Comparison of ENCODE assay signal across 26 cellular contexts in genomic region chr16:57126412-57126811, GRCh38. TPM values are rescaled to one million over a fixed set of nuclear protein-coding genes. Genes with fewer than 3 reads are reported as not detected.
A peak's percentile ranks its signal among the peaks of the same experiment; 100 is the strongest.
DNase-seq lines count a peak whose midpoint lies in the region; ATAC-seq and TF ChIP-seq lines count a peak whose summit lies in the region.
"Had no signal": no experiment of that assay in that cellular context is flagged by ENCODE, and none has a peak within 500 bp of the region (broad histone marks: within the 10 kb centered on the region; RNA-seq: fewer than 3 reads in every experiment).

No MANE protein-coding gene starts in this region.

- H3K4me1 ChIP-seq in CD8-positive, alpha-beta T cell (ENCODE audit: insufficient read depth, low read length): peaks cover 78% of the 10 kb centered on the region
- H3K4me1 ChIP-seq: foreskin keratinocyte, vagina had no signal

- peaks cover 3% of the 10 kb centered on the region for H3K9me3 Mint-ChIP-seq in activated CD4-positive, alpha-beta T cell treated with anti-CD3 and anti-CD28 coated beads, Interleukin-2, amount 10 ng/mL, durations not matched to agents 7 days and 5 days
- H3K9me3 Mint-ChIP-seq in CD8-positive, alpha-beta T cell: no peaks in the 10 kb centered on the region
- no peaks in the 10 kb centered on the region for H3K9me3 Mint-ChIP-seq in activated naive CD8-positive, alpha-beta T cell treated with anti-CD3 and anti-CD28 coated beads for 36 hours
- no peaks in the 10 kb centered on the region for H3K9me3 Mint-ChIP-seq in memory B cell
- H3K9me3 Mint-ChIP-seq: activated T-cell treated with anti-CD3 and anti-CD28 coated beads, Interleukin-2, amount 50 U/mL, for 4 hours; IgD-negative memory B cell; naive B cell; stimulated activated memory B cell treated with anti-CD40 and anti-IgM and Interleukin-4, amounts not matched to agents 10 μg/mL and 1 μg/mL and 100 μg/mL, for 72 hours had no signal

- H3K27me3 ChIP-seq in CD8-positive, alpha-beta T cell (ENCODE audit: insufficient read depth, low read length): no peaks in the 10 kb centered on the region
- H3K27me3 ChIP-seq: foreskin keratinocyte, left lung, vagina had no signal

- no peak overlapping the region for H3K4me3 Mint-ChIP-seq in activated CD4-positive, alpha-beta T cell treated with anti-CD3 and anti-CD28 coated beads, Interleukin-2, amount 10 ng/mL, durations not matched to agents 7 days and 5 days
- no peak overlapping the region for H3K4me3 Mint-ChIP-seq in CD8-positive, alpha-beta T cell
- H3K4me3 Mint-ChIP-seq in activated naive CD8-positive, alpha-beta T cell treated with anti-CD3 and anti-CD28 coated beads for 36 hours: no peak overlapping the region
- no peak overlapping the region for H3K4me3 Mint-ChIP-seq in memory B cell
- H3K4me3 Mint-ChIP-seq: activated T-cell treated with anti-CD3 and anti-CD28 coated beads, Interleukin-2, amount 50 U/mL, for 4 hours; IgD-negative memory B cell; naive B cell; stimulated activated memory B cell treated with anti-CD40 and anti-IgM and Interleukin-4, amounts not matched to agents 10 μg/mL and 1 μg/mL and 100 μg/mL, for 72 hours had no signal

- H3K27ac ChIP-seq in CD8-positive, alpha-beta T cell (ENCODE audit: low read depth, low read length): no peak overlapping the region
- H3K27ac ChIP-seq: foreskin keratinocyte, left lung, thoracic aorta, vagina had no signal

- in situ Hi-C loops in GM13977 (cut with MboI; ENCODE audit: low pct_unique_long_range_greater_than_20kb, low sequenced_read_pairs, unreplicated experiment): no loop called here

- POLR2A ChIA-PET in activated CD4-positive, alpha-beta T cell treated with anti-CD3 and anti-CD28 coated beads, Interleukin-2, amount 10 ng/mL, durations not matched to agents 7 days and 5 days (lab: Charles Lee): no interaction called here
- POLR2A ChIA-PET in CD8-positive, alpha-beta T cell (lab: Charles Lee): interaction anchor here (1.0 to 4.7 kb wide), 4 partner anchors 9 to 136 kb away, joined by 3 to 26 read pairs (median 6); no protein-coding TSS in a partner anchor

- CTCF ChIA-PET in activated CD4-positive, alpha-beta T cell treated with anti-CD3 and anti-CD28 coated beads, Interleukin-2, amount 10 ng/mL, durations not matched to agents 7 days and 5 days (lab: Charles Lee): interaction anchor here (0.8 to 3.2 kb wide), 8 partner anchors 10 to 162 kb away, joined by 3 to 12 read pairs (median 3); partner anchors contain the start of gene CPNE2
- CTCF ChIA-PET in CD8-positive, alpha-beta T cell (lab: Charles Lee): interaction anchor here (0.9 to 2.8 kb wide), 4 partner anchors 10 to 43 kb away, joined by 3 to 14 read pairs (median 6); partner anchors contain the start of gene CPNE2

- TF ChIP-seq CTCF in CD8-positive, alpha-beta T cell (IDR thresholded peaks at IDR 0.05): no peak
- no peak for TF ChIP-seq CTCF in GM13977 (IDR thresholded peaks at IDR 0.05; ENCODE audit: extremely low read depth, insufficient read depth, missing control alignments)

- H3K36me3 Mint-ChIP-seq in activated CD4-positive, alpha-beta T cell treated with anti-CD3 and anti-CD28 coated beads, Interleukin-2, amount 10 ng/mL, durations not matched to agents 7 days and 5 days (ENCODE audit: low read depth): peaks cover 6% of the 10 kb centered on the region
- no peaks in the 10 kb centered on the region for H3K36me3 Mint-ChIP-seq in CD8-positive, alpha-beta T cell
- H3K36me3 Mint-ChIP-seq in activated naive CD8-positive, alpha-beta T cell treated with anti-CD3 and anti-CD28 coated beads for 36 hours: peaks cover 7% of the 10 kb centered on the region
- no peaks in the 10 kb centered on the region for H3K36me3 Mint-ChIP-seq in memory B cell
- H3K36me3 Mint-ChIP-seq: IgD-negative memory B cell, naive B cell had no signal

- no peaks in the 10 kb centered on the region for H3K27me3 Mint-ChIP-seq in activated CD4-positive, alpha-beta T cell treated with anti-CD3 and anti-CD28 coated beads, Interleukin-2, amount 10 ng/mL, durations not matched to agents 7 days and 5 days
- H3K27me3 Mint-ChIP-seq in CD8-positive, alpha-beta T cell (ENCODE audit: low read depth): no peaks in the 10 kb centered on the region
- no peaks in the 10 kb centered on the region for H3K27me3 Mint-ChIP-seq in activated naive CD8-positive, alpha-beta T cell treated with anti-CD3 and anti-CD28 coated beads for 36 hours
- H3K27me3 Mint-ChIP-seq in memory B cell: no peaks in the 10 kb centered on the region
- H3K27me3 Mint-ChIP-seq: IgD-negative memory B cell; naive B cell; stimulated activated memory B cell treated with anti-CD40 and anti-IgM and Interleukin-4, amounts not matched to agents 10 μg/mL and 1 μg/mL and 100 μg/mL, for 72 hours had no signal

- intact Hi-C loops in CD8-positive, alpha-beta T cell (cut with DNase I, micrococcal nuclease): loop anchor here in 1 of 2 experiments (5.0 kb wide), 1 partner anchor 41 kb away; no protein-coding TSS in a partner anchor
- intact Hi-C loops in Right ventricle myocardium inferior (cut with DNase I): no loop called here

- peak overlapping the region; percentile 31 for H3K27ac Mint-ChIP-seq in activated CD4-positive, alpha-beta T cell treated with anti-CD3 and anti-CD28 coated beads, Interleukin-2, amount 10 ng/mL, durations not matched to agents 7 days and 5 days
- H3K27ac Mint-ChIP-seq in CD8-positive, alpha-beta T cell: peak overlapping the region; percentile 97
- peak overlapping the region; percentile 47 for H3K27ac Mint-ChIP-seq in activated naive CD8-positive, alpha-beta T cell treated with anti-CD3 and anti-CD28 coated beads for 36 hours
- no peak overlapping the region for H3K27ac Mint-ChIP-seq in memory B cell
- H3K27ac Mint-ChIP-seq: IgD-negative memory B cell; stimulated activated memory B cell treated with anti-CD40 and anti-IgM and Interleukin-4, amounts not matched to agents 10 μg/mL and 1 μg/mL and 100 μg/mL, for 72 hours had no signal

- no peak for DNase-seq in activated CD4-positive, alpha-beta T cell treated with anti-CD3 and anti-CD28 coated beads, Interleukin-2, amount 10 ng/mL, durations not matched to agents 7 days and 5 days
- DNase-seq in activated CD4-positive, alpha-beta T cell treated with anti-CD3 and anti-CD28 coated beads for 4 hours: no peak
- no peak for DNase-seq in CD8-positive, alpha-beta T cell
- no peak for DNase-seq in activated naive CD8-positive, alpha-beta T cell treated with anti-CD3 and anti-CD28 coated beads for 36 hours
- no peak for DNase-seq in memory B cell (ENCODE audit: low spot score in 2 of 2)
- DNase-seq in Right ventricle myocardium inferior (ENCODE audit: missing footprints): no peak
- DNase-seq in GF-D8 (lab: John Stamatoyannopoulos, UW): no peak
- no peak for DNase-seq in GM13977 (ENCODE audit: low spot score)
- DNase-seq: activated CD4-positive, alpha-beta T cell treated with anti-CD3 and anti-CD28 coated beads, Interleukin-2, amount 50 U/mL, for 48 hours; activated T-cell treated with anti-CD3 and anti-CD28 coated beads, Interleukin-2, amount 50 U/mL, for 4 hours; Calu3; effector CD8-positive, alpha-beta T cell; foreskin keratinocyte; left lung; naive B cell; NCI-H1105 treated with DMSO at 0.1 percent for 48 hours; NCI-H2081 treated with DMSO at 0.1 percent for 48 hours; NCI-H446; OCI-M1; stimulated activated CD4-positive, alpha-beta T cell treated with anti-CD3 and anti-CD28 coated beads, Interleukin-2, amount 100 ng/mL, for 48 hours; T1000 had no signal

- H3K4me3 ChIP-seq in CD8-positive, alpha-beta T cell (ENCODE audit: low read depth, low read length): no peak overlapping the region
- H3K4me3 ChIP-seq: left lung, thoracic aorta, vagina had no signal

- ATAC-seq in CD8-positive, alpha-beta T cell: no peak
- ATAC-seq in memory B cell (ENCODE audit: low read depth) (peak; percentile 24), Right ventricle myocardium inferior (no peak)
- ATAC-seq: activated T-cell treated with anti-CD3 and anti-CD28 coated beads, Interleukin-2, amount 50 U/mL, for 4 hours; esophagus mucosa; foreskin keratinocyte; left lung; stimulated activated memory B cell treated with anti-CD40 and anti-IgM and Interleukin-4, amounts not matched to agents 10 μg/mL and 1 μg/mL and 100 μg/mL, for 72 hours had no signal

- no peaks in the 10 kb centered on the region for H3K9me3 ChIP-seq in CD8-positive, alpha-beta T cell (ENCODE audit: low read length)
- H3K9me3 ChIP-seq: left lung, thoracic aorta, vagina had no signal

- peaks cover 75% of the 10 kb centered on the region for H3K4me1 Mint-ChIP-seq in activated CD4-positive, alpha-beta T cell treated with anti-CD3 and anti-CD28 coated beads, Interleukin-2, amount 10 ng/mL, durations not matched to agents 7 days and 5 days
- H3K4me1 Mint-ChIP-seq in CD8-positive, alpha-beta T cell (ENCODE audit: low read depth): peaks cover 80% of the 10 kb centered on the region
- peaks cover 62% of the 10 kb centered on the region for H3K4me1 Mint-ChIP-seq in activated naive CD8-positive, alpha-beta T cell treated with anti-CD3 and anti-CD28 coated beads for 36 hours
- peaks cover 18% of the 10 kb centered on the region for H3K4me1 Mint-ChIP-seq in memory B cell

- no peaks in the 10 kb centered on the region for H3K36me3 ChIP-seq in CD8-positive, alpha-beta T cell (ENCODE audit: insufficient read depth, low read length)

RNA-seq across cellular contexts. Expression of gene CPNE2, which starts 34.0 kb away (rescaled TPM):
- 1 to 10 TPM; 3.1 to 3.6 TPM for total RNA-seq in activated CD4-positive, alpha-beta T cell treated with anti-CD3 and anti-CD28 coated beads, Interleukin-2, amount 10 ng/mL, durations not matched to agents 7 days and 5 days
- total RNA-seq in CD8-positive, alpha-beta T cell: 1 to 10 TPM; 5.7 to 6.8 TPM
- 10 to 100 TPM; 10.4 TPM for total RNA-seq in activated naive CD8-positive, alpha-beta T cell treated with anti-CD3 and anti-CD28 coated beads for 36 hours
- total RNA-seq in Right ventricle myocardium inferior: 14.6 TPM

RNA-seq across cellular contexts. Expression of gene PSME3IP1, which starts 59.4 kb away (rescaled TPM):
- total RNA-seq in activated CD4-positive, alpha-beta T cell treated with anti-CD3 and anti-CD28 coated beads, Interleukin-2, amount 10 ng/mL, durations not matched to agents 7 days and 5 days: 100 to 1,000 TPM; 115 to 137 TPM
- total RNA-seq in CD8-positive, alpha-beta T cell: 10 to 100 TPM; 82.6 to 87.2 TPM
- 100 to 1,000 TPM; 109 to 117 TPM for total RNA-seq in activated naive CD8-positive, alpha-beta T cell treated with anti-CD3 and anti-CD28 coated beads for 36 hours
- total RNA-seq in Right ventricle myocardium inferior: 54.2 TPM

RNA-seq across cellular contexts. Expression of gene RSPRY1, which starts 59.7 kb away (rescaled TPM):
- total RNA-seq in activated CD4-positive, alpha-beta T cell treated with anti-CD3 and anti-CD28 coated beads, Interleukin-2, amount 10 ng/mL, durations not matched to agents 7 days and 5 days: 10 to 100 TPM; 32.2 to 34.2 TPM
- 10 to 100 TPM; 22.4 to 23.2 TPM for total RNA-seq in CD8-positive, alpha-beta T cell
- 10 to 100 TPM; 27.2 to 30.5 TPM for total RNA-seq in activated naive CD8-positive, alpha-beta T cell treated with anti-CD3 and anti-CD28 coated beads for 36 hours
- total RNA-seq in Right ventricle myocardium inferior: 13.8 TPM
